ENCODE assay signal across 13 cellular contexts in genomic region chr2:165815299-165815698, GRCh38. TPM values are rescaled to one million over a fixed set of nuclear protein-coding genes. Genes with fewer than 3 reads are reported as not detected.
DNase-seq lines count a peak whose midpoint lies in the region; ATAC-seq and TF ChIP-seq lines count a peak whose summit lies in the region.
"Had no signal": no experiment of that assay in that cellular context is flagged by ENCODE, and none has a peak within 500 bp of the region (broad histone marks: within the 10 kb centered on the region; RNA-seq: fewer than 3 reads in every experiment).

No MANE protein-coding gene starts in this region.

- peak; percentile 58 for ATAC-seq in GM18868 (IDR thresholded peaks at IDR 0.05; ENCODE audit: unreplicated experiment)
- ATAC-seq in GM21576 (IDR thresholded peaks at IDR 0.05; ENCODE audit: unreplicated experiment) = peak; percentile 45
- peak; percentile 67 for ATAC-seq in HG03159 (IDR thresholded peaks at IDR 0.05; ENCODE audit: unreplicated experiment)
- no peak for ATAC-seq in heart right ventricle
- ATAC-seq: CD8-positive, alpha-beta T cell; HepG2 had no signal

- no peak overlapping the region for H3K4me3 Mint-ChIP-seq in dendritic cell treated with granulocyte-macrophage colony-stimulating factor and Interleukin-4, amounts not matched to agents 40 ng/mL and 50 ng/mL, for 4 days
- H3K4me3 Mint-ChIP-seq: CD8-positive, alpha-beta T cell had no signal

- H3F3A ChIP-seq in PC-9 (ENCODE audit: insufficient read depth, low read depth) = no peaks in the 10 kb centered on the region

- BruUV-seq in PC-9 (replicated peaks; lab: Mats Ljungman, UMichigan) = no TSS peak

- H3K4me1 Mint-ChIP-seq in dendritic cell treated with granulocyte-macrophage colony-stimulating factor and Interleukin-4, amounts not matched to agents 40 ng/mL and 50 ng/mL, for 4 days (ENCODE audit: low read depth) = peaks cover 43% of the 10 kb centered on the region

- WGBS in heart right ventricle, 2 donors = 92 to 96% methylated on average over 2 of the region's 2 CpGs

- H3K9me2 ChIP-seq in PC-9 (ENCODE audit: insufficient read depth) = no peaks in the 10 kb centered on the region

- no peak overlapping the region for H2AFZ ChIP-seq in PC-9

- H3K27me3 ChIP-seq in PC-9 (ENCODE audit: insufficient read depth, low read depth) (no peaks in the 10 kb centered on the region), heart right ventricle (no peaks in the 10 kb centered on the region)
- H3K27me3 ChIP-seq: pancreas had no signal

- H3K27ac ChIP-seq in PC-9 (no peak overlapping the region), heart right ventricle (no peak overlapping the region)
- H3K27ac ChIP-seq: pancreas had no signal

- H3K27me3 Mint-ChIP-seq in dendritic cell treated with granulocyte-macrophage colony-stimulating factor and Interleukin-4, amounts not matched to agents 40 ng/mL and 50 ng/mL, for 4 days = no peaks in the 10 kb centered on the region

- CTCF ChIA-PET in PC-9 (lab: Charles Lee) = no interaction called here

- intact Hi-C loops in dendritic cell treated with granulocyte-macrophage colony-stimulating factor and Interleukin-4, amounts not matched to agents 40 ng/mL and 50 ng/mL, for 4 days (cut with micrococcal nuclease) = loop anchor here (5.0 kb wide), 1 partner anchor 52 kb away; no protein-coding TSS in a partner anchor
- intact Hi-C loops in PC-9 (cut with micrococcal nuclease; ENCODE audit: unreplicated experiment) = no loop called here
- intact Hi-C loops in heart right ventricle (cut with DNase I) = no loop called here

- TF ChIP-seq CTCF in PC-9 (conservative IDR thresholded peaks at IDR 0.05) (no peak), heart right ventricle (IDR thresholded peaks at IDR 0.05) (no peak)

- H4K20me1 ChIP-seq in PC-9 (ENCODE audit: insufficient read depth) = no peaks in the 10 kb centered on the region

- H3K4me3 ChIP-seq in PC-9 (no peak overlapping the region), heart right ventricle (no peak overlapping the region)
- H3K4me3 ChIP-seq: pancreas had no signal

- H3K9me3 ChIP-seq in PC-9 (ENCODE audit: insufficient read depth, low read depth) (no peaks in the 10 kb centered on the region), heart right ventricle (no peaks in the 10 kb centered on the region)
- H3K9me3 ChIP-seq: pancreas had no signal

- H3K27ac Mint-ChIP-seq in dendritic cell treated with granulocyte-macrophage colony-stimulating factor and Interleukin-4, amounts not matched to agents 40 ng/mL and 50 ng/mL, for 4 days = peak overlapping the region; percentile 73
- H3K27ac Mint-ChIP-seq: CD8-positive, alpha-beta T cell had no signal

- no peaks in the 10 kb centered on the region for H3K9me3 Mint-ChIP-seq in dendritic cell treated with granulocyte-macrophage colony-stimulating factor and Interleukin-4, amounts not matched to agents 40 ng/mL and 50 ng/mL, for 4 days
- H3K9me3 Mint-ChIP-seq: CD8-positive, alpha-beta T cell had no signal

- H3K4me2 ChIP-seq in PC-9 = no peak overlapping the region

- H3K79me2 ChIP-seq in PC-9 (ENCODE audit: low read depth) = no peaks in the 10 kb centered on the region

- no peaks in the 10 kb centered on the region for H3K36me3 Mint-ChIP-seq in dendritic cell treated with granulocyte-macrophage colony-stimulating factor and Interleukin-4, amounts not matched to agents 40 ng/mL and 50 ng/mL, for 4 days (ENCODE audit: low read depth)
- H3K36me3 Mint-ChIP-seq: CD8-positive, alpha-beta T cell had no signal

- DNase-seq in PC-9 (no peak), NCI-H345 (lab: John Stamatoyannopoulos, UW) (no peak), heart right ventricle (no peak)
- DNase-seq in activated effector memory CD4-positive, alpha-beta T cell treated with anti-CD3 and anti-CD28 coated beads, Interleukin-2, amount 50 U/mL, for 16 hours = no peak
- DNase-seq: CD8-positive, alpha-beta T cell; glutamatergic neuron; pancreas; stimulated activated naive CD4-positive, alpha-beta T cell had no signal

- H3K4me1 ChIP-seq in PC-9 (replicated peaks; ENCODE audit: insufficient read depth) (no peaks in the 10 kb centered on the region), heart right ventricle (peaks cover 0 to 10% (median 0%) of the 10 kb centered on the region in 9 donors)

- H3K36me3 ChIP-seq in PC-9 (ENCODE audit: low read depth) (no peaks in the 10 kb centered on the region), heart right ventricle (no peaks in the 10 kb centered on the region)
- H3K36me3 ChIP-seq: pancreas had no signal

- POLR2A ChIA-PET in PC-9 (lab: Charles Lee; ENCODE audit: unreplicated experiment) = no interaction called here

RNA-seq across cellular contexts. Expression of gene GALNT3, which starts 21.3 kb away (rescaled TPM):
- 31.6 and 33.1 TPM in 2 replicates for total RNA-seq in PC-9 (2021)
- total RNA-seq in heart right ventricle = under 1 TPM in 8 of 10 donors, not detected in 2; 0.13 to 0.56 (median 0.27) TPM
- 1 to 10 TPM in 1 of 2 donors, under 1 TPM in 1; 0.16 to 1.1 TPM for polyA plus RNA-seq in heart right ventricle

Comparison
In these comparisons a context has a peak if more than half of its experiments do, and no peak if none do; other contexts are left out.
1. ATAC-seq: peak in GM18868 (single experiment), GM21576 (single experiment) and HG03159 (single experiment); none in heart right ventricle (0 of 8).
2. RNA of gene GALNT3, which starts 21.3 kb away (total RNA-seq): 31.6 to 33.1 TPM in PC-9; 0.13 to 0.56 TPM in heart right ventricle; every median in the first group is over 10 times any median in the second.